ENCODE assay signal across 15 cellular contexts in genomic region chr1:178652506-178652905, GRCh38.
"Had no signal": no experiment of that assay in that cellular context is flagged by ENCODE, and none has a peak within 500 bp of the region (broad histone marks: within the 10 kb centered on the region; RNA-seq: fewer than 3 reads in every experiment).

No MANE protein-coding gene starts in this region.

- H3K4me3 Mint-ChIP-seq: activated CD4-positive, alpha-beta T cell treated with anti-CD3 and anti-CD28 coated beads, Interleukin-2, amount 10 ng/mL, durations not matched to agents 7 days and 5 days; activated CD8-positive, alpha-beta T cell treated with anti-CD3 and anti-CD28 coated beads, Interleukin-2, amount 10 ng/mL, durations not matched to agents 7 days and 5 days had no signal

- H3K9me3 ChIP-seq: right lobe of liver, thoracic aorta, upper lobe of left lung had no signal

- H3K27me3 ChIP-seq: right lobe of liver, upper lobe of left lung had no signal

- H3K9me3 Mint-ChIP-seq: activated CD4-positive, alpha-beta T cell treated with anti-CD3 and anti-CD28 coated beads, Interleukin-2, amount 10 ng/mL, durations not matched to agents 7 days and 5 days; activated naive CD4-positive, alpha-beta T cell treated with anti-CD3 and anti-CD28 coated beads, Interleukin-2, amount 50 U/mL, for 72 hours had no signal

- DNase-seq: activated CD4-positive, alpha-beta T cell treated with anti-CD3 and anti-CD28 coated beads, Interleukin-2, amount 10 ng/mL, durations not matched to agents 7 days and 5 days; activated CD8-positive, alpha-beta T cell treated with anti-CD3 and anti-CD28 coated beads, Interleukin-2, amount 10 ng/mL, durations not matched to agents 7 days and 5 days; activated gamma-delta T cell treated with Interleukin-2 at 50 U/mL for 16 hours; activated T-cell treated with anti-CD3 and anti-CD28 coated beads, Interleukin-2, amount 50 U/mL, for 1 hour; cortex of kidney; posterior cingulate gyrus; stimulated activated CD4-positive, alpha-beta T cell treated with anti-CD3 and anti-CD28 coated beads, Interleukin-15, amount 100 ng/mL, for 24 hours; stimulated activated CD8-positive, alpha-beta memory T cell treated with anti-CD3 and anti-CD28 coated beads, Interleukin-4, amount 100 ng/mL, for 48 hours; stimulated activated naive CD4-positive, alpha-beta T cell; upper lobe of left lung had no signal

- H3K4me1 ChIP-seq: upper lobe of left lung had no signal

- H3K4me3 ChIP-seq: right lobe of liver, skin epidermis, thoracic aorta, upper lobe of left lung had no signal

- ATAC-seq: activated CD8-positive, alpha-beta T cell treated with anti-CD3 and anti-CD28 coated beads, Interleukin-2, amount 10 ng/mL, durations not matched to agents 7 days and 5 days; SK-N-SH treated with all-trans-retinoic acid at 6 μM for 48 hours had no signal

- H3K36me3 Mint-ChIP-seq: activated naive CD4-positive, alpha-beta T cell treated with anti-CD3 and anti-CD28 coated beads, Interleukin-2, amount 50 U/mL, for 72 hours had no signal

- H3K4me1 Mint-ChIP-seq: activated CD4-positive, alpha-beta T cell treated with anti-CD3 and anti-CD28 coated beads, Interleukin-2, amount 10 ng/mL, durations not matched to agents 7 days and 5 days had no signal

- H3K27ac ChIP-seq: right lobe of liver, thoracic aorta, upper lobe of left lung had no signal

- H3K27ac Mint-ChIP-seq: activated CD4-positive, alpha-beta T cell treated with anti-CD3 and anti-CD28 coated beads, Interleukin-2, amount 10 ng/mL, durations not matched to agents 7 days and 5 days; activated CD8-positive, alpha-beta T cell treated with anti-CD3 and anti-CD28 coated beads, Interleukin-2, amount 10 ng/mL, durations not matched to agents 7 days and 5 days; activated naive CD4-positive, alpha-beta T cell treated with anti-CD3 and anti-CD28 coated beads, Interleukin-2, amount 50 U/mL, for 72 hours had no signal

- H3K36me3 ChIP-seq: right lobe of liver, thoracic aorta, upper lobe of left lung had no signal
